ENCODE assay signal across 1 cellular context in the genomic region with DNA sequence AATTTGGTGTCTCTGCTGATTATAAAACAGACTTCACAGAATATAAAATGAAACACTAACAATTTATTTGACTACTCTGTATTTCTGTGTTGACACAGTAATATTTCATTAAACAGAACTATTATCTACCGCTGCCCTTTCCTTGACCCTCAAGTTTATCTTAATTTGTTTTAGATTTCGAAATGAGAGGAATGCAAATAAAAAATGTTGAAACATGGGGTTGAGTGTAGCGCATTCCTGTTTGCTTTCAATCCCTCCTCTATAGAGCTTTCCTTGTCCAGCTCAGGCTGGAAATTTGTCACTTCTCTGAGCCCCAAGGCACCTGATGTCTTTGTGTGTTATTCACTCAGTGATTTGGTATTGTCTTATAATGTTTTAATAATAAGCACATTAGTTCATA.
TF ChIP-seq lines count a peak whose summit lies in the region.

No MANE protein-coding gene starts in this region.

TF ChIP-seq in HepG2, 621 proteins besides CTCF, POLR2A, EP300 and RAD21 (continued from another document and continues in another):
- TF ChIP-seq MBD4 (IDR thresholded peaks at IDR 0.05; ENCODE audit: borderline replicate concordance, low read length) (peak; percentile 97), ZFP37 (CRISPR knock-in tag; IDR thresholded peaks at IDR 0.05; ENCODE audit: borderline replicate concordance) (no peak), MYC (CRISPR knock-in tag; IDR thresholded peaks at IDR 0.05; ENCODE audit: borderline replicate concordance) (no peak), PCBP1 (IDR thresholded peaks at IDR 0.05; ENCODE audit: borderline replicate concordance, low read depth, low read length) (no peak), SNAI1 (CRISPR knock-in tag; IDR thresholded peaks at IDR 0.05; ENCODE audit: borderline replicate concordance) (no peak), NKX3-1 (CRISPR knock-in tag; IDR thresholded peaks at IDR 0.05) (peak; percentile 97), ZNF816 (CRISPR knock-in tag; IDR thresholded peaks at IDR 0.05; ENCODE audit: borderline replicate concordance) (no peak; the same call in 1 of the 2 replicates), ZFP62 (CRISPR knock-in tag; IDR thresholded peaks at IDR 0.05) (no peak), ZNF550 (CRISPR knock-in tag; IDR thresholded peaks at IDR 0.05; ENCODE audit: borderline replicate concordance) (no peak), ZNF263 (CRISPR knock-in tag; IDR thresholded peaks at IDR 0.05) (no peak), MXD4 (CRISPR knock-in tag; IDR thresholded peaks at IDR 0.05) (no peak), ZNF383 (CRISPR knock-in tag; IDR thresholded peaks at IDR 0.05; ENCODE audit: borderline replicate concordance) (no peak), HIVEP1 (CRISPR knock-in tag; IDR thresholded peaks at IDR 0.05) (no peak), KLF11 (CRISPR knock-in tag; IDR thresholded peaks at IDR 0.05) (peak; percentile 71; the same call in 1 of the 2 replicates), ZFP36 (IDR thresholded peaks at IDR 0.05; ENCODE audit: borderline replicate concordance, low read depth, low read length, partially characterized antibody) (peak; percentile 56), SMARCE1 (IDR thresholded peaks at IDR 0.05; ENCODE audit: borderline replicate concordance) (no peak), ZNF737 (CRISPR knock-in tag; IDR thresholded peaks at IDR 0.05; ENCODE audit: borderline replicate concordance) (no peak), ZNF441 (CRISPR knock-in tag; IDR thresholded peaks at IDR 0.05; ENCODE audit: borderline replicate concordance) (no peak), ETV6 (CRISPR knock-in tag; conservative IDR thresholded peaks at IDR 0.05) (no peak), MIER2 (CRISPR knock-in tag; IDR thresholded peaks at IDR 0.05) (peak; percentile 63; the same call in 1 of the 2 replicates), ZNF883 (CRISPR knock-in tag; IDR thresholded peaks at IDR 0.05; ENCODE audit: not compliant biosample characterization) (no peak), ZNF749 (CRISPR knock-in tag; IDR thresholded peaks at IDR 0.05; ENCODE audit: borderline replicate concordance) (peak; percentile 54; the same call in 1 of the 2 replicates), REPIN1 (CRISPR knock-in tag; IDR thresholded peaks at IDR 0.05; ENCODE audit: borderline replicate concordance, low read depth) (peak; percentile 78; the same call in 1 of the 2 replicates), SSRP1 (CRISPR knock-in tag; IDR thresholded peaks at IDR 0.05) (peak; percentile 59; the same call in 1 of the 2 replicates), TARDBP (CRISPR knock-in tag; IDR thresholded peaks at IDR 0.05) (peak; percentile 97), ZNF577 (CRISPR knock-in tag; IDR thresholded peaks at IDR 0.05; ENCODE audit: borderline replicate concordance, low read depth) (no peak), TOPORS (CRISPR knock-in tag; IDR thresholded peaks at IDR 0.05) (0 out of 2 replicates have a peak, but pooled peaks have one; percentile 34), ZNF138 (CRISPR knock-in tag; IDR thresholded peaks at IDR 0.05; ENCODE audit: low read depth) (no peak), HMG20B (CRISPR knock-in tag; conservative IDR thresholded peaks at IDR 0.05) (peak; percentile 99), TAF15 (IDR thresholded peaks at IDR 0.05; ENCODE audit: low read depth, low read length, poor library complexity, severe bottlenecking) (no peak), NR2C2 (CRISPR knock-in tag; IDR thresholded peaks at IDR 0.05; ENCODE audit: borderline replicate concordance) (peak; percentile 35; the same call in 1 of the 2 replicates), ZNF121 (CRISPR knock-in tag; IDR thresholded peaks at IDR 0.05) (no peak), TP53 (CRISPR knock-in tag; conservative IDR thresholded peaks at IDR 0.05) (0 out of 2 replicates have a peak, but pooled peaks have one; percentile 59), ZNF772 (CRISPR knock-in tag; IDR thresholded peaks at IDR 0.05) (0 out of 2 replicates have a peak, but pooled peaks have one; percentile 20), JUNB (CRISPR knock-in tag; IDR thresholded peaks at IDR 0.05; ENCODE audit: borderline replicate concordance) (no peak), ZNF761 (CRISPR knock-in tag; conservative IDR thresholded peaks at IDR 0.05) (no peak), CREB1 (IDR thresholded peaks at IDR 0.05) (no peak), CREB1 (CRISPR knock-in tag; IDR thresholded peaks at IDR 0.05) (peak; percentile 71), SALL1 (CRISPR knock-in tag; IDR thresholded peaks at IDR 0.05) (peak; percentile 78; the same call in 1 of the 2 replicates), SOX13 (IDR thresholded peaks at IDR 0.05) (peak; percentile 92), SOX13 (CRISPR knock-in tag; conservative IDR thresholded peaks at IDR 0.05 in 1 of 2, IDR thresholded peaks at IDR 0.05 in 1 of 2) (peak in 1 of 2 experiments; percentile 99; a peak in 2 of 4 replicates), CAMTA2 (CRISPR knock-in tag; IDR thresholded peaks at IDR 0.05; ENCODE audit: borderline replicate concordance) (no peak), TGIF2 (CRISPR knock-in tag; IDR thresholded peaks at IDR 0.05) (0 out of 2 replicates have a peak, but pooled peaks have one; percentile 62), POGZ (CRISPR knock-in tag; IDR thresholded peaks at IDR 0.05) (peak; percentile 49; the same call in 1 of the 2 replicates), ZNF10 (CRISPR knock-in tag; IDR thresholded peaks at IDR 0.05; ENCODE audit: borderline replicate concordance, low read depth) (no peak), KLF9 (CRISPR knock-in tag; IDR thresholded peaks at IDR 0.05; ENCODE audit: low read depth) (no peak), MZF1 (CRISPR knock-in tag; IDR thresholded peaks at IDR 0.05; ENCODE audit: borderline replicate concordance) (no peak)
- TF ChIP-seq, protein P1, sequence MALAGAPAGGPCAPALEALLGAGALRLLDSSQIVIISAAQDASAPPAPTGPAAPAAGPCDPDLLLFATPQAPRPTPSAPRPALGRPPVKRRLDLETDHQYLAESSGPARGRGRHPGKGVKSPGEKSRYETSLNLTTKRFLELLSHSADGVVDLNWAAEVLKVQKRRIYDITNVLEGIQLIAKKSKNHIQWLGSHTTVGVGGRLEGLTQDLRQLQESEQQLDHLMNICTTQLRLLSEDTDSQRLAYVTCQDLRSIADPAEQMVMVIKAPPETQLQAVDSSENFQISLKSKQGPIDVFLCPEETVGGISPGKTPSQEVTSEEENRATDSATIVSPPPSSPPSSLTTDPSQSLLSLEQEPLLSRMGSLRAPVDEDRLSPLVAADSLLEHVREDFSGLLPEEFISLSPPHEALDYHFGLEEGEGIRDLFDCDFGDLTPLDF (CRISPR knock-in tag; IDR thresholded peaks at IDR 0.05), result peak; percentile 42; the same call in 1 of the 2 replicates
- TF ChIP-seq, protein P2, sequence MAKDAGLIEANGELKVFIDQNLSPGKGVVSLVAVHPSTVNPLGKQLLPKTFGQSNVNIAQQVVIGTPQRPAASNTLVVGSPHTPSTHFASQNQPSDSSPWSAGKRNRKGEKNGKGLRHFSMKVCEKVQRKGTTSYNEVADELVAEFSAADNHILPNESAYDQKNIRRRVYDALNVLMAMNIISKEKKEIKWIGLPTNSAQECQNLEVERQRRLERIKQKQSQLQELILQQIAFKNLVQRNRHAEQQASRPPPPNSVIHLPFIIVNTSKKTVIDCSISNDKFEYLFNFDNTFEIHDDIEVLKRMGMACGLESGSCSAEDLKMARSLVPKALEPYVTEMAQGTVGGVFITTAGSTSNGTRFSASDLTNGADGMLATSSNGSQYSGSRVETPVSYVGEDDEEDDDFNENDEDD (CRISPR knock-in tag; IDR thresholded peaks at IDR 0.05; ENCODE audit: borderline replicate concordance), result no peak
- TF ChIP-seq, protein P3, sequence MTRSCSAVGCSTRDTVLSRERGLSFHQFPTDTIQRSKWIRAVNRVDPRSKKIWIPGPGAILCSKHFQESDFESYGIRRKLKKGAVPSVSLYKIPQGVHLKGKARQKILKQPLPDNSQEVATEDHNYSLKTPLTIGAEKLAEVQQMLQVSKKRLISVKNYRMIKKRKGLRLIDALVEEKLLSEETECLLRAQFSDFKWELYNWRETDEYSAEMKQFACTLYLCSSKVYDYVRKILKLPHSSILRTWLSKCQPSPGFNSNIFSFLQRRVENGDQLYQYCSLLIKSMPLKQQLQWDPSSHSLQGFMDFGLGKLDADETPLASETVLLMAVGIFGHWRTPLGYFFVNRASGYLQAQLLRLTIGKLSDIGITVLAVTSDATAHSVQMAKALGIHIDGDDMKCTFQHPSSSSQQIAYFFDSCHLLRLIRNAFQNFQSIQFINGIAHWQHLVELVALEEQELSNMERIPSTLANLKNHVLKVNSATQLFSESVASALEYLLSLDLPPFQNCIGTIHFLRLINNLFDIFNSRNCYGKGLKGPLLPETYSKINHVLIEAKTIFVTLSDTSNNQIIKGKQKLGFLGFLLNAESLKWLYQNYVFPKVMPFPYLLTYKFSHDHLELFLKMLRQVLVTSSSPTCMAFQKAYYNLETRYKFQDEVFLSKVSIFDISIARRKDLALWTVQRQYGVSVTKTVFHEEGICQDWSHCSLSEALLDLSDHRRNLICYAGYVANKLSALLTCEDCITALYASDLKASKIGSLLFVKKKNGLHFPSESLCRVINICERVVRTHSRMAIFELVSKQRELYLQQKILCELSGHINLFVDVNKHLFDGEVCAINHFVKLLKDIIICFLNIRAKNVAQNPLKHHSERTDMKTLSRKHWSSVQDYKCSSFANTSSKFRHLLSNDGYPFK (CRISPR knock-in tag; IDR thresholded peaks at IDR 0.05; ENCODE audit: borderline replicate concordance), result no peak
- TF ChIP-seq, protein P4, sequence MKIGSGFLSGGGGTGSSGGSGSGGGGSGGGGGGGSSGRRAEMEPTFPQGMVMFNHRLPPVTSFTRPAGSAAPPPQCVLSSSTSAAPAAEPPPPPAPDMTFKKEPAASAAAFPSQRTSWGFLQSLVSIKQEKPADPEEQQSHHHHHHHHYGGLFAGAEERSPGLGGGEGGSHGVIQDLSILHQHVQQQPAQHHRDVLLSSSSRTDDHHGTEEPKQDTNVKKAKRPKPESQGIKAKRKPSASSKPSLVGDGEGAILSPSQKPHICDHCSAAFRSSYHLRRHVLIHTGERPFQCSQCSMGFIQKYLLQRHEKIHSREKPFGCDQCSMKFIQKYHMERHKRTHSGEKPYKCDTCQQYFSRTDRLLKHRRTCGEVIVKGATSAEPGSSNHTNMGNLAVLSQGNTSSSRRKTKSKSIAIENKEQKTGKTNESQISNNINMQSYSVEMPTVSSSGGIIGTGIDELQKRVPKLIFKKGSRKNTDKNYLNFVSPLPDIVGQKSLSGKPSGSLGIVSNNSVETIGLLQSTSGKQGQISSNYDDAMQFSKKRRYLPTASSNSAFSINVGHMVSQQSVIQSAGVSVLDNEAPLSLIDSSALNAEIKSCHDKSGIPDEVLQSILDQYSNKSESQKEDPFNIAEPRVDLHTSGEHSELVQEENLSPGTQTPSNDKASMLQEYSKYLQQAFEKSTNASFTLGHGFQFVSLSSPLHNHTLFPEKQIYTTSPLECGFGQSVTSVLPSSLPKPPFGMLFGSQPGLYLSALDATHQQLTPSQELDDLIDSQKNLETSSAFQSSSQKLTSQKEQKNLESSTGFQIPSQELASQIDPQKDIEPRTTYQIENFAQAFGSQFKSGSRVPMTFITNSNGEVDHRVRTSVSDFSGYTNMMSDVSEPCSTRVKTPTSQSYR (CRISPR knock-in tag; IDR thresholded peaks at IDR 0.05; ENCODE audit: borderline replicate concordance), result peak; percentile 62; the same call in 1 of the 2 replicates
- TF ChIP-seq, protein P5, sequence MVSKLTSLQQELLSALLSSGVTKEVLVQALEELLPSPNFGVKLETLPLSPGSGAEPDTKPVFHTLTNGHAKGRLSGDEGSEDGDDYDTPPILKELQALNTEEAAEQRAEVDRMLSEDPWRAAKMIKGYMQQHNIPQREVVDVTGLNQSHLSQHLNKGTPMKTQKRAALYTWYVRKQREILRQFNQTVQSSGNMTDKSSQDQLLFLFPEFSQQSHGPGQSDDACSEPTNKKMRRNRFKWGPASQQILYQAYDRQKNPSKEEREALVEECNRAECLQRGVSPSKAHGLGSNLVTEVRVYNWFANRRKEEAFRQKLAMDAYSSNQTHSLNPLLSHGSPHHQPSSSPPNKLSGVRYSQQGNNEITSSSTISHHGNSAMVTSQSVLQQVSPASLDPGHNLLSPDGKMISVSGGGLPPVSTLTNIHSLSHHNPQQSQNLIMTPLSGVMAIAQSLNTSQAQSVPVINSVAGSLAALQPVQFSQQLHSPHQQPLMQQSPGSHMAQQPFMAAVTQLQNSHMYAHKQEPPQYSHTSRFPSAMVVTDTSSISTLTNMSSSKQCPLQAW (CRISPR knock-in tag; IDR thresholded peaks at IDR 0.05), result no peak
- TF ChIP-seq, protein P6, sequence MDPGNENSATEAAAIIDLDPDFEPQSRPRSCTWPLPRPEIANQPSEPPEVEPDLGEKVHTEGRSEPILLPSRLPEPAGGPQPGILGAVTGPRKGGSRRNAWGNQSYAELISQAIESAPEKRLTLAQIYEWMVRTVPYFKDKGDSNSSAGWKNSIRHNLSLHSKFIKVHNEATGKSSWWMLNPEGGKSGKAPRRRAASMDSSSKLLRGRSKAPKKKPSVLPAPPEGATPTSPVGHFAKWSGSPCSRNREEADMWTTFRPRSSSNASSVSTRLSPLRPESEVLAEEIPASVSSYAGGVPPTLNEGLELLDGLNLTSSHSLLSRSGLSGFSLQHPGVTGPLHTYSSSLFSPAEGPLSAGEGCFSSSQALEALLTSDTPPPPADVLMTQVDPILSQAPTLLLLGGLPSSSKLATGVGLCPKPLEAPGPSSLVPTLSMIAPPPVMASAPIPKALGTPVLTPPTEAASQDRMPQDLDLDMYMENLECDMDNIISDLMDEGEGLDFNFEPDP (CRISPR knock-in tag; conservative IDR thresholded peaks at IDR 0.05), result no peak
- TF ChIP-seq, protein P7, sequence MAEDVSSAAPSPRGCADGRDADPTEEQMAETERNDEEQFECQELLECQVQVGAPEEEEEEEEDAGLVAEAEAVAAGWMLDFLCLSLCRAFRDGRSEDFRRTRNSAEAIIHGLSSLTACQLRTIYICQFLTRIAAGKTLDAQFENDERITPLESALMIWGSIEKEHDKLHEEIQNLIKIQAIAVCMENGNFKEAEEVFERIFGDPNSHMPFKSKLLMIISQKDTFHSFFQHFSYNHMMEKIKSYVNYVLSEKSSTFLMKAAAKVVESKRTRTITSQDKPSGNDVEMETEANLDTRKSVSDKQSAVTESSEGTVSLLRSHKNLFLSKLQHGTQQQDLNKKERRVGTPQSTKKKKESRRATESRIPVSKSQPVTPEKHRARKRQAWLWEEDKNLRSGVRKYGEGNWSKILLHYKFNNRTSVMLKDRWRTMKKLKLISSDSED (CRISPR knock-in tag; IDR thresholded peaks at IDR 0.05), result no peak
- TF ChIP-seq, protein P8, sequence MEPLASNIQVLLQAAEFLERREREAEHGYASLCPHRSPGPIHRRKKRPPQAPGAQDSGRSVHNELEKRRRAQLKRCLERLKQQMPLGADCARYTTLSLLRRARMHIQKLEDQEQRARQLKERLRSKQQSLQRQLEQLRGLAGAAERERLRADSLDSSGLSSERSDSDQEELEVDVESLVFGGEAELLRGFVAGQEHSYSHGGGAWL (CRISPR knock-in tag; IDR thresholded peaks at IDR 0.05), result no peak
- TF ChIP-seq, protein P9, sequence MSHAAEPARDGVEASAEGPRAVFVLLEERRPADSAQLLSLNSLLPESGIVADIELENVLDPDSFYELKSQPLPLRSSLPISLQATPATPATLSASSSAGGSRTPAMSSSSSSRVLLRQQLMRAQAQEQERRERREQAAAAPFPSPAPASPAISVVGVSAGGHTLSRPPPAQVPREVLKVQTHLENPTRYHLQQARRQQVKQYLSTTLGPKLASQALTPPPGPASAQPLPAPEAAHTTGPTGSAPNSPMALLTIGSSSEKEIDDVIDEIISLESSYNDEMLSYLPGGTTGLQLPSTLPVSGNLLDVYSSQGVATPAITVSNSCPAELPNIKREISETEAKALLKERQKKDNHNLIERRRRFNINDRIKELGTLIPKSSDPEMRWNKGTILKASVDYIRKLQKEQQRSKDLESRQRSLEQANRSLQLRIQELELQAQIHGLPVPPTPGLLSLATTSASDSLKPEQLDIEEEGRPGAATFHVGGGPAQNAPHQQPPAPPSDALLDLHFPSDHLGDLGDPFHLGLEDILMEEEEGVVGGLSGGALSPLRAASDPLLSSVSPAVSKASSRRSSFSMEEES (CRISPR knock-in tag; IDR thresholded peaks at IDR 0.05), result peak; percentile 76
